8 cellular contexts compared by ENCODE assay signal in the genomic region with DNA sequence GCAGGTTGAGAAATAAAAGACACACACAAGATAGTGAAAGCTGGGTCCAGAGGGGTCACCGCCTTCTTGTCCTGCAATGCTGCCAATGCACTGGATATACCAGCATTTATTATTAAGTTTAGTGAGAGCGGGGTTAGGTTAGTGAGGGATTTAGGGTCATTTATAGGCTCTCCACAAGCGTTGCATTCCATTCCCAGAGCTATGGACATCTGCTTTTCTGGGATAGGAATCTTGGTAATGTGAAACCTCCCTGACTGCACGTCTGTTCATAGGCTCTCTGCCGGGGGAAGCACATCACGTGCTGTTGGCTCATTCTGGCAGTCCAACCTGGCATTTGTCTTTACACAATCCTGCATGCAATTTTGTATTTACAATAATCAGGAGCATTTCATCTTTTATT. TPM values are rescaled to one million over a fixed set of nuclear protein-coding genes. Genes with fewer than 3 reads are reported as not detected.
"Had no signal": no experiment of that assay in that cellular context is flagged by ENCODE, and none has a peak within 500 bp of the region (broad histone marks: within the 10 kb centered on the region; RNA-seq: fewer than 3 reads in every experiment).

No MANE protein-coding gene starts in this region.

RNA-seq across cellular contexts. Expression of a gene that starts 27.5 kb away (rescaled TPM):
- total RNA-seq: MCF 10A, NCI-H460, PC-3, Peyer's patch, Right ventricle myocardium inferior, SJCRH30, SK-MEL-5, T-cell had no signal

RNA-seq across cellular contexts. Expression of a gene that starts 52.7 kb away (rescaled TPM):
- total RNA-seq: MCF 10A, NCI-H460, PC-3, Peyer's patch, Right ventricle myocardium inferior, SJCRH30, T-cell had no signal
